Comparison of ENCODE assay signal across 14 cellular contexts in the genomic region with DNA sequence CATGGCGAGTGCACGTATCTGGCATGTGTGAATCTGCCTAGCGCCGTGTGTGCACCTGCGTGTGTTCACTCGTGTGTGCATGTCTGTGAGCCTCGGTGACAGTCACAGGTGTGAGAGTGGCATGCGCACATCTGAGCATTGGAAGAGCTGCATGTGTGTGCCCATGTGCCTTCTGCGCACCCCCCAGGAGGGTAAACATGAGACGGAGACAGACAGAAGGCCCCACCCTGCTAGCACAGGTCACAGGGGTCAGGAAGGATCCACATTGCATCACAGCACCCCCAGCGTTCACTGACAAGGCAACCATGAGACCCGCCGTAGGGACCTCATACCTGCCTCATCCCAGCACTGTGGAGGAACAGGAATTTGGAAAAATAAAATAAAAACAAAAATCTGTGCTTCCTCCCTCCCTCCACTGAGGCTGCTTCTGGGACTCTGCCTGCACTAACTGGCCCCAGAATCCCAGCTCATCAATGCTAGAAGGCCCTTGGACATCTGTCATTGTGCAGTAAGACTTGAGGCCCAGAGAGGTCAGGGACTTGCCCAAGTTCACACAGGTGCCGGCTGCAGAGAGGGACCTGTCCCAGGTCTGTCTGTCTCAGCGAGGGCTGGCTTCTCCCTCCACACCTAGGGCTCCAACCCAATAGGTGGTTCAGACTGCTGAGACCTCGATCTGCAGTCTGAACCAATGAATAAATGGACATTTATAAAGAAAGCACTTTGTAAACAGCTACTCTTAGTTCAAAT. TPM values are rescaled to one million over a fixed set of nuclear protein-coding genes. Genes with fewer than 3 reads are reported as not detected.
DNase-seq lines count a peak whose midpoint lies in the region; ATAC-seq and TF ChIP-seq lines count a peak whose summit lies in the region.
"Had no signal": no experiment of that assay in that cellular context is flagged by ENCODE, and none has a peak within 500 bp of the region (broad histone marks: within the 10 kb centered on the region; RNA-seq: fewer than 3 reads in every experiment).

No MANE protein-coding gene starts in this region.

- in situ Hi-C loops in ACHN (cut with HindIII; ENCODE audit: low pct_ligation_motif_present, low pct_unique_long_range_greater_than_20kb, low sequenced_read_pairs), result no loop called here

- no peaks in the 10 kb centered on the region for H3K27me3 Mint-ChIP-seq in WTC11 (ENCODE audit: low read depth)
- H3K27me3 Mint-ChIP-seq in type B pancreatic cell, result no peaks in the 10 kb centered on the region
- H3K27me3 Mint-ChIP-seq: CD4-positive, alpha-beta T cell had no signal

- H3K4me1 Mint-ChIP-seq in WTC11 (peaks cover 1% of the 10 kb centered on the region; the same call in 1 of the 2 replicates), type B pancreatic cell (ENCODE audit: unreplicated experiment) (no peaks in the 10 kb centered on the region)

- no peak for DNase-seq in WTC11 (ENCODE audit: low spot score)
- no peak for DNase-seq in neuronal stem cell (ENCODE audit: low spot score)
- no peak for DNase-seq in type B pancreatic cell (ENCODE audit: extremely low spot score, unreplicated experiment)
- no peak for DNase-seq in ACHN
- DNase-seq in breast epithelium (ENCODE audit: low spot score in 2 of 2), result no peak
- DNase-seq: AML-193; CD4-positive, alpha-beta T cell; DMS153; DMS79; GDM1; H9 had no signal

- H3K27me3 ChIP-seq in OCI-LY1 (ENCODE audit: insufficient read depth, low read length), result no peaks in the 10 kb centered on the region
- H3K27me3 ChIP-seq in neuronal stem cell (ENCODE audit: control insufficient read depth in 3 of 3, insufficient read depth in 3 of 3, low read depth in 1 of 3, low read length in 3 of 3), result no peaks in the 10 kb centered on the region
- no peaks in the 10 kb centered on the region for H3K27me3 ChIP-seq in breast epithelium
- H3K27me3 ChIP-seq in gastroesophageal sphincter, result no peaks in the 10 kb centered on the region

- peak overlapping the region; percentile 21 for H3K14ac ChIP-seq in neuronal stem cell (ENCODE audit: low read length)

- no peak overlapping the region for H2BK15ac ChIP-seq in neuronal stem cell (ENCODE audit: low read length)

- TF ChIP-seq CTCF in OCI-LY1 (IDR thresholded peaks at IDR 0.05; ENCODE audit: low read length) (peak; percentile 21; the same call in 1 of the 2 replicates), WTC11 (IDR thresholded peaks at IDR 0.05) (no peak), type B pancreatic cell (conservative IDR thresholded peaks at IDR 0.05) (no peak), breast epithelium (IDR thresholded peaks at IDR 0.05) (no peak), gastroesophageal sphincter (IDR thresholded peaks at IDR 0.05) (no peak)

- H3K9me3 Mint-ChIP-seq in WTC11, result no peaks in the 10 kb centered on the region
- no peaks in the 10 kb centered on the region for H3K9me3 Mint-ChIP-seq in type B pancreatic cell
- H3K9me3 Mint-ChIP-seq: CD4-positive, alpha-beta T cell; H9 had no signal

- no peak overlapping the region for H4K91ac ChIP-seq in neuronal stem cell (ENCODE audit: low read depth, low read length, poor library complexity)

- intact Hi-C loops in breast epithelium (cut with DNase I; ENCODE audit: low total_unique reads), result no loop called here

- H3K79me2 ChIP-seq in OCI-LY1 (ENCODE audit: insufficient read depth, low read length), result no peaks in the 10 kb centered on the region

- H2BK120ac ChIP-seq in neuronal stem cell (ENCODE audit: low read depth, low read length), result no peak overlapping the region

- no peak overlapping the region for H3K4ac ChIP-seq in neuronal stem cell (ENCODE audit: low read length)

- TF ChIP-seq EP300 in gastroesophageal sphincter (IDR thresholded peaks at IDR 0.05), result no peak

- no peak overlapping the region for H3K18ac ChIP-seq in neuronal stem cell (ENCODE audit: low read length)

- no CpG with 5 or more reads among the region's 16 CpGs for WGBS in neuronal stem cell (ENCODE audit: extremely low coverage in 2 of 2, insufficient read length in 2 of 2, insufficient replicate concordance in 1 of 2), 2 donors
- WGBS in gastroesophageal sphincter (ENCODE audit: low coverage in 1 of 2), 2 donors, result 69 to 73% methylated on average over 3 to 10 of the region's 16 CpGs

- H3K4me2 ChIP-seq in OCI-LY1 (ENCODE audit: low read length) (peak overlapping the region; percentile 11; the same call in 1 of the 2 replicates), neuronal stem cell (ENCODE audit: insufficient read depth, low read length, poor library complexity, severe bottlenecking) (no peak overlapping the region)

- H2BK5ac ChIP-seq in neuronal stem cell (ENCODE audit: low read length), result peak overlapping the region; percentile 39

- CTCF ChIA-PET in WTC11 (lab: Charles Lee), result interaction anchor here (0.7 kb wide), 1 partner anchor 26 kb away, joined by 4 read pairs; no protein-coding TSS in a partner anchor

- H3K27ac Mint-ChIP-seq in WTC11 (no peak overlapping the region), type B pancreatic cell (peak overlapping the region; percentile 66)
- H3K27ac Mint-ChIP-seq: CD4-positive, alpha-beta T cell had no signal

- ATAC-seq in WTC11 (no peak), gastroesophageal sphincter (no peak)

- no peaks in the 10 kb centered on the region for H4K20me1 ChIP-seq in OCI-LY1 (ENCODE audit: insufficient read depth, low read length)

- H3K36me3 ChIP-seq in OCI-LY1 (ENCODE audit: insufficient read depth, low read length) (peaks cover 2% of the 10 kb centered on the region), neuronal stem cell (replicated peaks in 1 of 2; ENCODE audit: control insufficient read depth in 2 of 2, insufficient read depth in 2 of 2, low read length in 2 of 2) (peaks cover 7 to 17% of the 10 kb centered on the region in 2 donors), breast epithelium (no peaks in the 10 kb centered on the region), gastroesophageal sphincter (no peaks in the 10 kb centered on the region)

- H3K4me3 Mint-ChIP-seq in WTC11 (no peak overlapping the region), type B pancreatic cell (no peak overlapping the region)
- H3K4me3 Mint-ChIP-seq: H9 had no signal

- H2AK5ac ChIP-seq in neuronal stem cell (ENCODE audit: low read depth, low read length), result peak overlapping the region; percentile 46

- H3K27ac ChIP-seq in OCI-LY1 (ENCODE audit: low read depth, low read length, poor library complexity, severe bottlenecking) (no peak overlapping the region), neuronal stem cell (replicated peaks; ENCODE audit: low read length) (no peak overlapping the region), breast epithelium (no peak overlapping the region), gastroesophageal sphincter (no peak overlapping the region)
- H3K27ac ChIP-seq: C4-2B had no signal

- H3K9ac ChIP-seq in OCI-LY1 (ENCODE audit: low read length) (no peak overlapping the region), neuronal stem cell (ENCODE audit: low read depth, low read length, poor library complexity) (peak overlapping the region; percentile 44)

- no peak overlapping the region for H2BK12ac ChIP-seq in neuronal stem cell (ENCODE audit: low read length)

- H3K79me1 ChIP-seq in neuronal stem cell (ENCODE audit: low read depth, low read length), result peaks cover 7% of the 10 kb centered on the region

- peak overlapping the region; percentile 89 for H3K23ac ChIP-seq in neuronal stem cell (ENCODE audit: low read depth, low read length, poor library complexity)

- H3K4me3 ChIP-seq in OCI-LY1 (ENCODE audit: low read depth, low read length, poor library complexity, severe bottlenecking), result no peak overlapping the region
- no peak overlapping the region for H3K4me3 ChIP-seq in neuronal stem cell (ENCODE audit: low read length in 2 of 2)
- H3K4me3 ChIP-seq in breast epithelium, result no peak overlapping the region
- H3K4me3 ChIP-seq in gastroesophageal sphincter, result no peak overlapping the region

- POLR2A ChIA-PET in WTC11 (lab: Charles Lee), result no interaction called here

- TF ChIP-seq POLR2A in breast epithelium (IDR thresholded peaks at IDR 0.05) (no peak), gastroesophageal sphincter (IDR thresholded peaks at IDR 0.05) (no peak)

- no peak overlapping the region for H4K8ac ChIP-seq in neuronal stem cell (ENCODE audit: low read depth, low read length)

- no peaks in the 10 kb centered on the region for H3K9me2 ChIP-seq in OCI-LY1 (ENCODE audit: low read depth, low read length)

- H3K9me3 ChIP-seq in OCI-LY1 (ENCODE audit: low read length), result no peaks in the 10 kb centered on the region
- peaks cover 0 to 2% of the 10 kb centered on the region in 2 donors for H3K9me3 ChIP-seq in neuronal stem cell (replicated peaks in 1 of 2; ENCODE audit: control insufficient read depth in 2 of 2, insufficient read depth in 1 of 2, low read depth in 1 of 2, low read length in 2 of 2)
- H3K9me3 ChIP-seq in breast epithelium, result no peaks in the 10 kb centered on the region
- H3K9me3 ChIP-seq in gastroesophageal sphincter, result no peaks in the 10 kb centered on the region

- H2AFZ ChIP-seq in OCI-LY1 (ENCODE audit: low read length) (no peak overlapping the region), neuronal stem cell (ENCODE audit: low read length) (no peak overlapping the region)

- no peaks in the 10 kb centered on the region for H3F3A ChIP-seq in OCI-LY1 (ENCODE audit: insufficient read depth, low read length)

- H3K4me1 ChIP-seq in OCI-LY1 (ENCODE audit: insufficient read depth, low read length, severe bottlenecking) (peaks cover 19% of the 10 kb centered on the region), neuronal stem cell (ENCODE audit: control insufficient read depth in 2 of 2, insufficient read depth in 1 of 2, low read depth in 1 of 2, low read length in 2 of 2) (peaks cover 3 to 7% of the 10 kb centered on the region in 2 donors), breast epithelium (peaks cover under 1% of the 10 kb centered on the region in 2 donors), gastroesophageal sphincter (peaks cover 0 to 16% (median 5%) of the 10 kb centered on the region in 3 donors)

- no peaks in the 10 kb centered on the region for H3K36me3 Mint-ChIP-seq in WTC11
- no peaks in the 10 kb centered on the region for H3K36me3 Mint-ChIP-seq in type B pancreatic cell

TF ChIP-seq in WTC11, 78 proteins besides CTCF, POLR2A, EP300 and RAD21:
- TF ChIP-seq GABPB1 (CRISPR knock-in tag; IDR thresholded peaks at IDR 0.05) (peak; percentile 56), ZNF219 (CRISPR knock-in tag; IDR thresholded peaks at IDR 0.05; ENCODE audit: borderline replicate concordance) (no peak)

RNA-seq across cellular contexts. Expression of a gene that starts 37.4 kb away (rescaled TPM):
- total RNA-seq in WTC11 (2021), result 153 to 163 TPM (median 160 TPM) in 3 replicates
- 119 TPM for polyA plus RNA-seq in neuronal stem cell (2013, experiment 1 of 2)
- polyA plus RNA-seq in neuronal stem cell (2013, experiment 2 of 2), result 117 TPM
- 192 and 228 TPM in 2 replicates for total RNA-seq in type B pancreatic cell (ENCODE audit: low replicate concordance)
- 100 to 1,000 TPM; 237 to 285 (median 240) TPM for total RNA-seq in breast epithelium
- total RNA-seq in gastroesophageal sphincter, result 100 to 1,000 TPM; 144 to 243 (median 182) TPM
